In genomic region chr6:32177788-32178546, GRCh38 we compare ENCODE assay signal across 8 cellular contexts. TPM values are rescaled to one million over a fixed set of nuclear protein-coding genes. Genes with fewer than 3 reads are reported as not detected.
DNase-seq lines count a peak whose midpoint lies in the region; ATAC-seq and TF ChIP-seq lines count a peak whose summit lies in the region.

TSS of gene RNF5 (plus strand) at chr6:32178405. CDS start at chr6:32178512, 107 bp downstream.

- POLR2A ChIA-PET in CD8-positive, alpha-beta T cell (lab: Charles Lee) = interaction anchor here (1.3 to 5.7 kb wide), 5 partner anchors 13 to 49 kb away, joined by 3 to 95 read pairs (median 11); partner anchors contain the start of genes ATF6B, EGFL8, FKBPL and GPSM3
- POLR2A ChIA-PET in activated CD8-positive, alpha-beta memory T cell treated with anti-CD3 and anti-CD28 coated beads for 36 hours (lab: Charles Lee) = interaction anchor here (1.2 kb wide), 1 partner anchor 15 kb away, joined by 7 read pairs; the partner anchor contains the start of gene GPSM3

- H3K4me3 Mint-ChIP-seq in CD8-positive, alpha-beta T cell = peak within 1 kb of the TSS; percentile 93

- no peak for TF ChIP-seq CTCF in CD8-positive, alpha-beta T cell (IDR thresholded peaks at IDR 0.05)

- peaks cover 69% of the 10 kb centered on the region for H3K4me1 Mint-ChIP-seq in CD8-positive, alpha-beta T cell (ENCODE audit: low read depth)

- CTCF ChIA-PET in CD8-positive, alpha-beta T cell (lab: Charles Lee) = interaction anchor here (0.5 to 2.8 kb wide), 7 partner anchors 13 to 811 kb away, joined by 3 to 14 read pairs (median 3); no protein-coding TSS in a partner anchor
- CTCF ChIA-PET in activated CD8-positive, alpha-beta memory T cell treated with anti-CD3 and anti-CD28 coated beads for 36 hours (lab: Charles Lee) = interaction anchor here (1.2 to 1.5 kb wide), 2 partner anchors 10 to 15 kb away, joined by 4 to 7 read pairs; partner anchors contain the start of gene GPSM3

- H3K4me1 ChIP-seq in CD8-positive, alpha-beta T cell (ENCODE audit: insufficient read depth, low read length) = peaks cover 59% of the 10 kb centered on the region
- peaks cover 31% of the 10 kb centered on the region for H3K4me1 ChIP-seq in effector memory CD4-positive, alpha-beta T cell (ENCODE audit: control insufficient read depth, insufficient read depth, low read length, poor library complexity, severe bottlenecking)

- H3K4me3 ChIP-seq in CD8-positive, alpha-beta T cell (ENCODE audit: low read depth, low read length) = peak within 1 kb of the TSS; percentile 72
- peak within 1 kb of the TSS; percentile 67 for H3K4me3 ChIP-seq in effector memory CD4-positive, alpha-beta T cell (ENCODE audit: insufficient read depth, low read depth, low read length, poor library complexity, severe bottlenecking)

- no peaks in the 10 kb centered on the region for H3K27me3 Mint-ChIP-seq in CD8-positive, alpha-beta T cell (ENCODE audit: low read depth)

- peaks cover 17% of the 10 kb centered on the region for H3K36me3 ChIP-seq in CD8-positive, alpha-beta T cell (ENCODE audit: insufficient read depth, low read length)
- peaks cover 23% of the 10 kb centered on the region for H3K36me3 ChIP-seq in effector memory CD4-positive, alpha-beta T cell (ENCODE audit: control insufficient read depth, insufficient read depth, low read length)

- peak; percentile 84 to 97 (median 90) for DNase-seq in CD8-positive, alpha-beta T cell
- DNase-seq in HS-5 (ENCODE audit: low read depth) (peak; percentile 100), lung microvascular endothelial cell (ENCODE audit: low read depth in 2 of 2) (peak; percentile 100)
- peak; percentile 94 for DNase-seq in NK-92 treated with Interleukin-12 subunit alpha and Interleukin-12 subunit beta, amount 100 ng/mL, for 24 hours (lab: John Stamatoyannopoulos, UW)
- peak; percentile 92 to 96 (median 94) for DNase-seq in effector memory CD4-positive, alpha-beta T cell
- peak; percentile 90 for DNase-seq in stimulated activated CD8-positive, alpha-beta memory T cell treated with anti-CD3 and anti-CD28 coated beads, Interleukin-12 subunit alpha, Interleukin-12 subunit beta, amount 100 ng/mL, for 1 hour (ENCODE audit: low read depth)

- H3K9me3 Mint-ChIP-seq in CD8-positive, alpha-beta T cell = no peaks in the 10 kb centered on the region

- H3K27me3 ChIP-seq in CD8-positive, alpha-beta T cell (ENCODE audit: insufficient read depth, low read length) = no peaks in the 10 kb centered on the region
- no peaks in the 10 kb centered on the region for H3K27me3 ChIP-seq in effector memory CD4-positive, alpha-beta T cell (replicated peaks; ENCODE audit: control insufficient read depth, insufficient read depth, low read length, poor library complexity, severe bottlenecking)

- peak; percentile 83 for ATAC-seq in CD8-positive, alpha-beta T cell
- peak; percentile 86 for ATAC-seq in GM19468 (IDR thresholded peaks at IDR 0.05; ENCODE audit: extremely low read depth, unreplicated experiment)

- peak within 1 kb of the TSS; percentile 89 for H3K27ac ChIP-seq in CD8-positive, alpha-beta T cell (ENCODE audit: low read depth, low read length)
- peak within 1 kb of the TSS; percentile 95 for H3K27ac ChIP-seq in effector memory CD4-positive, alpha-beta T cell (ENCODE audit: insufficient read depth, low read length, poor library complexity, severe bottlenecking)

- peaks cover 39% of the 10 kb centered on the region for H3K36me3 Mint-ChIP-seq in CD8-positive, alpha-beta T cell

- H3K9me3 ChIP-seq in CD8-positive, alpha-beta T cell (ENCODE audit: low read length) = no peaks in the 10 kb centered on the region
- no peaks in the 10 kb centered on the region for H3K9me3 ChIP-seq in effector memory CD4-positive, alpha-beta T cell (ENCODE audit: control insufficient read depth, low read length)

- H3K27ac Mint-ChIP-seq in CD8-positive, alpha-beta T cell = peak within 1 kb of the TSS; percentile 96

- intact Hi-C loops in CD8-positive, alpha-beta T cell (cut with DNase I, micrococcal nuclease) = loop anchor here (1.0 to 10.0 kb wide), 11 partner anchors 12 to 1561 kb away; partner anchors contain the start of genes NELFE (in 2 of the 2), SKIC2 (in 2 of the 2), ABHD16A (in 1 of the 2) and B3GALT4 (in 1 of the 2)

RNA-seq across cellular contexts. Expression of gene RNF5, which starts in this region (rescaled TPM):
- 10 to 100 TPM in 1 of 2 experiments, 1 to 10 TPM in 1; 10.0 to 11.5 TPM for total RNA-seq in CD8-positive, alpha-beta T cell
- 10 to 100 TPM; 58.4 to 58.9 TPM for total RNA-seq in activated CD8-positive, alpha-beta memory T cell treated with anti-CD3 and anti-CD28 coated beads for 36 hours
- total RNA-seq in lung microvascular endothelial cell = 38.6 and 57.1 TPM in 2 replicates

Comparison
In these comparisons a context has a peak if more than half of its experiments do, and no peak if none do; other contexts are left out.
1. Peak in every context shown above with its lines: DNase-seq, ATAC-seq, H3K4me3 ChIP-seq and H3K27ac ChIP-seq.